8 cellular contexts compared by ENCODE assay signal in genomic region chr15:92656089-92656488, GRCh38. TPM values are rescaled to one million over a fixed set of nuclear protein-coding genes. Genes with fewer than 3 reads are reported as not detected.
A peak's percentile ranks its signal among the peaks of the same experiment; 100 is the strongest.
DNase-seq lines count a peak whose midpoint lies in the region; ATAC-seq, FAIRE-seq and TF ChIP-seq lines count a peak whose summit lies in the region.

No MANE protein-coding gene starts in this region.

- no peak overlapping the region for H3K9ac ChIP-seq in kidney (ENCODE audit: low read length in 2 of 2)

- no peaks in the 10 kb centered on the region for H3K9me3 Mint-ChIP-seq in activated CD4-positive, alpha-beta T cell treated with anti-CD3 and anti-CD28 coated beads for 36 hours (ENCODE audit: low read depth)
- no peaks in the 10 kb centered on the region for H3K9me3 Mint-ChIP-seq in activated CD4-positive, alpha-beta memory T cell treated with anti-CD3 and anti-CD28 coated beads for 36 hours
- no peaks in the 10 kb centered on the region for H3K9me3 Mint-ChIP-seq in stimulated activated naive CD8-positive, alpha-beta T cell treated with anti-CD3 and anti-CD28 coated beads, Interleukin-15, amount 100 ng/mL, for 72 hours

- DNase-seq in activated CD4-positive, alpha-beta T cell treated with anti-CD3 and anti-CD28 coated beads for 36 hours: no peak
- no peak for DNase-seq in activated CD4-positive, alpha-beta T cell treated with anti-CD3 and anti-CD28 coated beads, Interleukin-2, amount 50 U/mL, for 48 hours
- no peak for DNase-seq in activated CD4-positive, alpha-beta memory T cell treated with anti-CD3 and anti-CD28 coated beads for 36 hours
- no peak for DNase-seq in kidney
- no peak for DNase-seq in stimulated activated naive CD8-positive, alpha-beta T cell treated with anti-CD3 and anti-CD28 coated beads, Interleukin-15, amount 100 ng/mL, for 72 hours
- DNase-seq in uterus: no peak
- DNase-seq in NCI-H526 treated with DMSO at 0.1 percent for 48 hours (lab: John Stamatoyannopoulos, UW): no peak

- peaks cover 24% of the 10 kb centered on the region for H3K27me3 Mint-ChIP-seq in activated CD4-positive, alpha-beta T cell treated with anti-CD3 and anti-CD28 coated beads for 36 hours
- peaks cover 32% of the 10 kb centered on the region for H3K27me3 Mint-ChIP-seq in activated CD4-positive, alpha-beta memory T cell treated with anti-CD3 and anti-CD28 coated beads for 36 hours
- peaks cover 48% of the 10 kb centered on the region for H3K27me3 Mint-ChIP-seq in stimulated activated naive CD8-positive, alpha-beta T cell treated with anti-CD3 and anti-CD28 coated beads, Interleukin-15, amount 100 ng/mL, for 72 hours

- H3K4me3 Mint-ChIP-seq in activated CD4-positive, alpha-beta T cell treated with anti-CD3 and anti-CD28 coated beads for 36 hours: peak overlapping the region; percentile 45
- peak overlapping the region; percentile 56 for H3K4me3 Mint-ChIP-seq in activated CD4-positive, alpha-beta memory T cell treated with anti-CD3 and anti-CD28 coated beads for 36 hours
- peak overlapping the region; percentile 61 to 73 for H3K4me3 Mint-ChIP-seq in stimulated activated naive CD8-positive, alpha-beta T cell treated with anti-CD3 and anti-CD28 coated beads, Interleukin-15, amount 100 ng/mL, for 72 hours

- H3K27ac ChIP-seq in kidney (ENCODE audit: low read depth in 2 of 2, low read length in 2 of 2): no peak overlapping the region
- no peak overlapping the region for H3K27ac ChIP-seq in uterus

- H3K36me3 Mint-ChIP-seq in activated CD4-positive, alpha-beta T cell treated with anti-CD3 and anti-CD28 coated beads for 36 hours (ENCODE audit: low read depth): peaks cover 2% of the 10 kb centered on the region
- no peaks in the 10 kb centered on the region for H3K36me3 Mint-ChIP-seq in activated CD4-positive, alpha-beta memory T cell treated with anti-CD3 and anti-CD28 coated beads for 36 hours

- H3K4me1 ChIP-seq in kidney (ENCODE audit: control insufficient read depth in 1 of 2, insufficient read depth in 1 of 2, low read depth in 1 of 2, low read length in 2 of 2) (peaks cover 0 to 9% of the 10 kb centered on the region in 2 donors), uterus (no peaks in the 10 kb centered on the region)

- H3K4me3 ChIP-seq in kidney (ENCODE audit: low read length in 2 of 2) (peak overlapping the region; percentile 26 to 49), uterus (peak overlapping the region in 1 of 2 donors; percentile 50)

- POLR2A ChIA-PET in activated CD4-positive, alpha-beta T cell treated with anti-CD3 and anti-CD28 coated beads for 36 hours (lab: Charles Lee): no interaction called here
- POLR2A ChIA-PET in activated CD4-positive, alpha-beta memory T cell treated with anti-CD3 and anti-CD28 coated beads for 36 hours (lab: Charles Lee): interaction anchor here (0.6 to 1.0 kb wide), 2 partner anchors 9 to 230 kb away, joined by 3 to 4 read pairs; no protein-coding TSS in a partner anchor

- intact Hi-C loops in activated CD4-positive, alpha-beta T cell treated with anti-CD3 and anti-CD28 coated beads for 36 hours (cut with DNase I, micrococcal nuclease): no loop called here
- intact Hi-C loops in activated CD4-positive, alpha-beta memory T cell treated with anti-CD3 and anti-CD28 coated beads for 36 hours (cut with micrococcal nuclease): no loop called here
- intact Hi-C loops in kidney (cut with DNase I) (no loop called here), uterus (cut with DNase I; ENCODE audit: low total_unique reads) (no loop called here)

- H3K9me3 ChIP-seq in kidney (ENCODE audit: control insufficient read depth in 1 of 2, low read length in 2 of 2) (no peaks in the 10 kb centered on the region), uterus (no peaks in the 10 kb centered on the region)

- peaks cover 8% of the 10 kb centered on the region for H3K4me1 Mint-ChIP-seq in activated CD4-positive, alpha-beta T cell treated with anti-CD3 and anti-CD28 coated beads for 36 hours
- H3K4me1 Mint-ChIP-seq in activated CD4-positive, alpha-beta memory T cell treated with anti-CD3 and anti-CD28 coated beads for 36 hours (ENCODE audit: low read depth): peaks cover 14% of the 10 kb centered on the region
- peaks cover 11% of the 10 kb centered on the region for H3K4me1 Mint-ChIP-seq in stimulated activated naive CD8-positive, alpha-beta T cell treated with anti-CD3 and anti-CD28 coated beads, Interleukin-15, amount 100 ng/mL, for 72 hours

- CTCF ChIA-PET in activated CD4-positive, alpha-beta T cell treated with anti-CD3 and anti-CD28 coated beads for 36 hours (lab: Charles Lee): interaction anchor here (0.6 to 1.4 kb wide), 2 partner anchors 27 to 161 kb away, joined by 4 to 5 read pairs; no protein-coding TSS in a partner anchor
- CTCF ChIA-PET in activated CD4-positive, alpha-beta memory T cell treated with anti-CD3 and anti-CD28 coated beads for 36 hours (lab: Charles Lee): interaction anchor here (0.6 to 1.1 kb wide), 2 partner anchors 59 to 1497 kb away, joined by 3 to 4 read pairs; no protein-coding TSS in a partner anchor

- TF ChIP-seq POLR2A in uterus (IDR thresholded peaks at IDR 0.05): no peak

- FAIRE-seq in kidney (lab: Jason Lieb, UNC): no peak

- H3K27ac Mint-ChIP-seq in activated CD4-positive, alpha-beta T cell treated with anti-CD3 and anti-CD28 coated beads for 36 hours: no peak overlapping the region
- H3K27ac Mint-ChIP-seq in activated CD4-positive, alpha-beta memory T cell treated with anti-CD3 and anti-CD28 coated beads for 36 hours: no peak overlapping the region
- H3K27ac Mint-ChIP-seq in stimulated activated naive CD8-positive, alpha-beta T cell treated with anti-CD3 and anti-CD28 coated beads, Interleukin-15, amount 100 ng/mL, for 72 hours: no peak overlapping the region

- no peaks in the 10 kb centered on the region for H3K27me3 ChIP-seq in uterus

- no peaks in the 10 kb centered on the region for H3K36me3 ChIP-seq in kidney (ENCODE audit: control insufficient read depth in 1 of 2, insufficient read depth in 2 of 2, low read length in 2 of 2)
- no peaks in the 10 kb centered on the region for H3K36me3 ChIP-seq in uterus

- TF ChIP-seq CTCF in kidney (IDR thresholded peaks at IDR 0.05; ENCODE audit: borderline replicate concordance, extremely low read depth, insufficient read depth) (no peak), uterus (IDR thresholded peaks at IDR 0.05) (no peak)

- ATAC-seq in activated CD4-positive, alpha-beta T cell treated with anti-CD3 and anti-CD28 coated beads for 36 hours: no peak
- no peak for ATAC-seq in stimulated activated naive CD8-positive, alpha-beta T cell treated with anti-CD3 and anti-CD28 coated beads, Interleukin-15, amount 100 ng/mL, for 72 hours
- no peak for ATAC-seq in HG03342 (IDR thresholded peaks at IDR 0.05; ENCODE audit: unreplicated experiment)

RNA-seq across cellular contexts. Expression of gene FAM174B, which starts 0.5 kb away (rescaled TPM):
- total RNA-seq in activated CD4-positive, alpha-beta T cell treated with anti-CD3 and anti-CD28 coated beads for 36 hours: 1 to 10 TPM; 4.0 to 4.9 TPM
- total RNA-seq in activated CD4-positive, alpha-beta memory T cell treated with anti-CD3 and anti-CD28 coated beads for 36 hours: 1 to 10 TPM; 5.0 to 7.7 TPM
- total RNA-seq in kidney (13.8 TPM), uterus (10 to 100 TPM in 1 of 4 donors, 1 to 10 TPM in 2, under 1 TPM in 1; 0.51 to 41.8 (median 5.5) TPM)
- polyA plus RNA-seq in kidney (ENCODE audit: insufficient read depth, low read depth, low replicate concordance): 9.8 TPM
